Comparison of ENCODE assay signal across 1 cellular context in the genomic region with DNA sequence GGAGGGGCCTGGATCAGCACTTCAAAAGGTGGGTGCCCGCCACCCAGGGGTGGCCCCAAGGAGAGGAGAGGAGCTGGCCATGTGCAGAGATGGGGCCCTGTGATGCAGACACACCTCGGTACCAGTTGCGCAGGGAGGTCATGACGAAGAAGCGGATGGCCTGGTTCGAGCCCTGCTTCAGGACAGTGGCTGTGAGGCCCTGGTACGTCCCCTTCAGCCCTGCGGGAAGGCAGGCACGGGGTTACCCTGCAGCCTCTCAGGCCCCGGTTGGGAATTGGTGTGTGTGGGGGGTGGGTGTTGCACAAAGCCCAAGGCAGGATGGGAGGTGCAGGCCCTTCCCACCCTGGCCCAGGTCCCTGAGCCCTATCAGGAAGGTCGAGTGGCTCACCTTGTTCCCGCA.
TF ChIP-seq lines count a peak whose summit lies in the region.

No MANE protein-coding gene starts in this region.

TF ChIP-seq in WTC11, 78 proteins besides CTCF, POLR2A, EP300 and RAD21 (continued from another document):
- TF ChIP-seq ZSCAN18 (CRISPR knock-in tag; IDR thresholded peaks at IDR 0.05) (no peak), NR2C2 (CRISPR knock-in tag; IDR thresholded peaks at IDR 0.05) (no peak), CBFB (CRISPR knock-in tag; IDR thresholded peaks at IDR 0.05; ENCODE audit: low read depth) (no peak), ZNF423 (CRISPR knock-in tag; IDR thresholded peaks at IDR 0.05) (no peak), ZMAT4 (CRISPR knock-in tag; IDR thresholded peaks at IDR 0.05) (no peak), FOXK1 (CRISPR knock-in tag; IDR thresholded peaks at IDR 0.05) (no peak), GRHL2 (CRISPR knock-in tag; IDR thresholded peaks at IDR 0.05; ENCODE audit: insufficient replicate concordance, severe bottlenecking) (no peak), KAT7 (CRISPR knock-in tag; IDR thresholded peaks at IDR 0.05; ENCODE audit: borderline replicate concordance) (no peak), MXD4 (CRISPR knock-in tag; IDR thresholded peaks at IDR 0.05; ENCODE audit: borderline replicate concordance) (no peak), ZNF425 (CRISPR knock-in tag; conservative IDR thresholded peaks at IDR 0.05) (no peak), ZNF219 (CRISPR knock-in tag; IDR thresholded peaks at IDR 0.05; ENCODE audit: borderline replicate concordance) (no peak), TEAD1 (CRISPR knock-in tag; IDR thresholded peaks at IDR 0.05) (no peak)
- TF ChIP-seq, protein P1, sequence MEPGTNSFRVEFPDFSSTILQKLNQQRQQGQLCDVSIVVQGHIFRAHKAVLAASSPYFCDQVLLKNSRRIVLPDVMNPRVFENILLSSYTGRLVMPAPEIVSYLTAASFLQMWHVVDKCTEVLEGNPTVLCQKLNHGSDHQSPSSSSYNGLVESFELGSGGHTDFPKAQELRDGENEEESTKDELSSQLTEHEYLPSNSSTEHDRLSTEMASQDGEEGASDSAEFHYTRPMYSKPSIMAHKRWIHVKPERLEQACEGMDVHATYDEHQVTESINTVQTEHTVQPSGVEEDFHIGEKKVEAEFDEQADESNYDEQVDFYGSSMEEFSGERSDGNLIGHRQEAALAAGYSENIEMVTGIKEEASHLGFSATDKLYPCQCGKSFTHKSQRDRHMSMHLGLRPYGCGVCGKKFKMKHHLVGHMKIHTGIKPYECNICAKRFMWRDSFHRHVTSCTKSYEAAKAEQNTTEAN (CRISPR knock-in tag; IDR thresholded peaks at IDR 0.05) = no peak
- TF ChIP-seq, protein P2, sequence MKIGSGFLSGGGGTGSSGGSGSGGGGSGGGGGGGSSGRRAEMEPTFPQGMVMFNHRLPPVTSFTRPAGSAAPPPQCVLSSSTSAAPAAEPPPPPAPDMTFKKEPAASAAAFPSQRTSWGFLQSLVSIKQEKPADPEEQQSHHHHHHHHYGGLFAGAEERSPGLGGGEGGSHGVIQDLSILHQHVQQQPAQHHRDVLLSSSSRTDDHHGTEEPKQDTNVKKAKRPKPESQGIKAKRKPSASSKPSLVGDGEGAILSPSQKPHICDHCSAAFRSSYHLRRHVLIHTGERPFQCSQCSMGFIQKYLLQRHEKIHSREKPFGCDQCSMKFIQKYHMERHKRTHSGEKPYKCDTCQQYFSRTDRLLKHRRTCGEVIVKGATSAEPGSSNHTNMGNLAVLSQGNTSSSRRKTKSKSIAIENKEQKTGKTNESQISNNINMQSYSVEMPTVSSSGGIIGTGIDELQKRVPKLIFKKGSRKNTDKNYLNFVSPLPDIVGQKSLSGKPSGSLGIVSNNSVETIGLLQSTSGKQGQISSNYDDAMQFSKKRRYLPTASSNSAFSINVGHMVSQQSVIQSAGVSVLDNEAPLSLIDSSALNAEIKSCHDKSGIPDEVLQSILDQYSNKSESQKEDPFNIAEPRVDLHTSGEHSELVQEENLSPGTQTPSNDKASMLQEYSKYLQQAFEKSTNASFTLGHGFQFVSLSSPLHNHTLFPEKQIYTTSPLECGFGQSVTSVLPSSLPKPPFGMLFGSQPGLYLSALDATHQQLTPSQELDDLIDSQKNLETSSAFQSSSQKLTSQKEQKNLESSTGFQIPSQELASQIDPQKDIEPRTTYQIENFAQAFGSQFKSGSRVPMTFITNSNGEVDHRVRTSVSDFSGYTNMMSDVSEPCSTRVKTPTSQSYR (CRISPR knock-in tag; IDR thresholded peaks at IDR 0.05) = no peak
- TF ChIP-seq, protein P3, sequence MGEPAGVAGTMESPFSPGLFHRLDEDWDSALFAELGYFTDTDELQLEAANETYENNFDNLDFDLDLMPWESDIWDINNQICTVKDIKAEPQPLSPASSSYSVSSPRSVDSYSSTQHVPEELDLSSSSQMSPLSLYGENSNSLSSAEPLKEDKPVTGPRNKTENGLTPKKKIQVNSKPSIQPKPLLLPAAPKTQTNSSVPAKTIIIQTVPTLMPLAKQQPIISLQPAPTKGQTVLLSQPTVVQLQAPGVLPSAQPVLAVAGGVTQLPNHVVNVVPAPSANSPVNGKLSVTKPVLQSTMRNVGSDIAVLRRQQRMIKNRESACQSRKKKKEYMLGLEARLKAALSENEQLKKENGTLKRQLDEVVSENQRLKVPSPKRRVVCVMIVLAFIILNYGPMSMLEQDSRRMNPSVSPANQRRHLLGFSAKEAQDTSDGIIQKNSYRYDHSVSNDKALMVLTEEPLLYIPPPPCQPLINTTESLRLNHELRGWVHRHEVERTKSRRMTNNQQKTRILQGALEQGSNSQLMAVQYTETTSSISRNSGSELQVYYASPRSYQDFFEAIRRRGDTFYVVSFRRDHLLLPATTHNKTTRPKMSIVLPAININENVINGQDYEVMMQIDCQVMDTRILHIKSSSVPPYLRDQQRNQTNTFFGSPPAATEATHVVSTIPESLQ (CRISPR knock-in tag; IDR thresholded peaks at IDR 0.05) = no peak
